In the genomic region with DNA sequence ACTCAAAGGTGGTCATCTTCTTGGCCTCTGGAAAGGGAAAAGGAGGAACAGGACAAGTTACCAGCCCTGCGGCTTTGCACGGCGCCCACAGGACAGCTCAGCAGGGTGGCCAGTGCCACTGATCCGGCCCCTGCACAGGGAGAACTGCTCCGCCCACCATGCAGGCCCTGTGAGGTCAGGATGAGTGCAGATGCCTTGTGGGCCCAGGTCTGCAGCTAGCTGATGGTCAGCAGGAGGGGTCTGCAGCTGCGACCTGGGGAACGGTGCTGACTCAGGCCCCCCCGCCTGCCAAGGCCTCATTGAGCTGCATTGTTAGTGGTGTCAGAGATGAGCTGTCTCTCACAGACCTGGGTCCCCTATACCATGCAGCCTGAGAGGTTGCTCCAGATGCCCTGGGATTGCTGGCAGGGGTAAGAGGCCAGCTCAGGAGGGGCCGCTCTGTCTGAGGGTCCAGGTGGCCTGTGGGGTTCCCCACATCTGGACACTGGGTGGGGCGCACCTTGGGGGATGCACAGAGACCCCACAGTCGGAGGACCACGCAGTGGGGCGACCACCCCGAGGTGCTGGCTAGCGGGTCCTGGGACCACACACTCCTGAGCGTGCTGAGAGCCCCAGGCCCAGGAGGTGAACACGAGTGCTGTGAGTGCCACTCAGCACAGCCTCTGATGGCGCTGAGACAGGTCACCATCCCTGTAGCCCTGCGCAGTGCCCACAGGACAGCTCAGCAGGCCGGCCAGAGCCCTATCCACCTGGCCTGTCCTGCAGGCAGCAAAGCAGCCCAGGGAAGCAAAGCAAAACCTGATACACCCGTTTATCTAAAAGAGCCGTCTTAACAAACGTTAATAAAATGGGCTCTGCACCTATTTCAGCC, we compare ENCODE assay signal across 8 cellular contexts. TPM values are rescaled to one million over a fixed set of nuclear protein-coding genes. Genes with fewer than 3 reads are reported as not detected.
DNase-seq lines count a peak whose midpoint lies in the region; ATAC-seq and TF ChIP-seq lines count a peak whose summit lies in the region.
"Not testable (repeated sequence)": the region's sequence is repeated elsewhere in the genome, so short reads cannot be mapped to it uniquely, and the experiment has no call there.
"Had no signal": no experiment of that assay in that cellular context is flagged by ENCODE, and none has a peak within 500 bp of the region (broad histone marks: within the 10 kb centered on the region; RNA-seq: fewer than 3 reads in every experiment).

No MANE protein-coding gene starts in this region.

- H4K20me1 ChIP-seq in BLaER1: not testable (repeated sequence)

- not testable (repeated sequence) for H2BK5ac ChIP-seq in neuronal stem cell (ENCODE audit: low read length)

- H3K36me3 ChIP-seq in BLaER1, right lobe of liver: not testable (repeated sequence)
- H3K36me3 ChIP-seq in left ventricle myocardium inferior (peaks cover 12% of the 10 kb centered on the region), neuronal stem cell (replicated peaks in 1 of 2; ENCODE audit: control insufficient read depth in 2 of 2, insufficient read depth in 2 of 2, low read length in 2 of 2) (peaks cover 0 to 13% of the 10 kb centered on the region in 2 donors)

- not testable (repeated sequence) for H3K27me3 ChIP-seq in BLaER1; left ventricle myocardium inferior (ENCODE audit: low read depth); right lobe of liver; neuronal stem cell (ENCODE audit: control insufficient read depth in 3 of 3, insufficient read depth in 3 of 3, low read depth in 1 of 3, low read length in 3 of 3)

- not testable (repeated sequence) for H3K4me1 Mint-ChIP-seq in stimulated activated effector memory CD8-positive, alpha-beta T cell treated with anti-CD3 and anti-CD28 coated beads, Interleukin-12 subunit alpha, Interleukin-12 subunit beta, amount 100 ng/mL, for 72 hours

- H3K36me3 Mint-ChIP-seq in stimulated activated effector memory CD8-positive, alpha-beta T cell treated with anti-CD3 and anti-CD28 coated beads, Interleukin-12 subunit alpha, Interleukin-12 subunit beta, amount 100 ng/mL, for 72 hours: not testable (repeated sequence)

- intact Hi-C loops in left ventricle myocardium inferior (cut with micrococcal nuclease): not testable (repeated sequence)
- intact Hi-C loops in right lobe of liver (cut with DNase I): loop anchor here in 1 of 2 donors (5.0 kb wide), 1 partner anchor 97 kb away; no protein-coding TSS in a partner anchor

- not testable (repeated sequence) for H3K4me3 ChIP-seq in BLaER1; left ventricle myocardium inferior; right lobe of liver; neuronal stem cell (ENCODE audit: low read length in 2 of 2)

- TF ChIP-seq POLR2A in right lobe of liver (IDR thresholded peaks at IDR 0.05): not testable (repeated sequence)

- peak overlapping the region; percentile 88 for H3K18ac ChIP-seq in neuronal stem cell (ENCODE audit: low read length)

- not testable (repeated sequence) for H4K91ac ChIP-seq in neuronal stem cell (ENCODE audit: low read depth, low read length, poor library complexity)

- WGBS in right lobe of liver (ENCODE audit: insufficient coverage, low coverage, low lambda C conversion rate, missing lambda C conversion rate): 91% methylated on average over 11 of the region's 23 CpGs
- WGBS in neuronal stem cell (ENCODE audit: extremely low coverage in 2 of 2, insufficient read length in 2 of 2, insufficient replicate concordance in 1 of 2), 2 donors: no CpG with 5 or more reads among the region's 23 CpGs

- H2AFZ ChIP-seq in neuronal stem cell (ENCODE audit: low read length): not testable (repeated sequence)

- peak overlapping the region; percentile 58 for H2BK12ac ChIP-seq in neuronal stem cell (ENCODE audit: low read length)

- H3K9ac ChIP-seq in BLaER1; neuronal stem cell (ENCODE audit: low read depth, low read length, poor library complexity): not testable (repeated sequence)

- H3K4me3 Mint-ChIP-seq in stimulated activated effector memory CD8-positive, alpha-beta T cell treated with anti-CD3 and anti-CD28 coated beads, Interleukin-12 subunit alpha, Interleukin-12 subunit beta, amount 100 ng/mL, for 72 hours: not testable (repeated sequence)

- H3K79me1 ChIP-seq in neuronal stem cell (ENCODE audit: low read depth, low read length): not testable (repeated sequence)

- peak overlapping the region; percentile 70 for H2AK5ac ChIP-seq in neuronal stem cell (ENCODE audit: low read depth, low read length)

- H3K23ac ChIP-seq in neuronal stem cell (ENCODE audit: low read depth, low read length, poor library complexity): peak overlapping the region; percentile 97

- not testable (repeated sequence) for H3K27ac Mint-ChIP-seq in stimulated activated effector memory CD8-positive, alpha-beta T cell treated with anti-CD3 and anti-CD28 coated beads, Interleukin-12 subunit alpha, Interleukin-12 subunit beta, amount 100 ng/mL, for 72 hours

- not testable (repeated sequence) for H3K9me3 Mint-ChIP-seq in stimulated activated effector memory CD8-positive, alpha-beta T cell treated with anti-CD3 and anti-CD28 coated beads, Interleukin-12 subunit alpha, Interleukin-12 subunit beta, amount 100 ng/mL, for 72 hours

- H2BK15ac ChIP-seq in neuronal stem cell (ENCODE audit: low read length): peak overlapping the region; percentile 85

- H3K14ac ChIP-seq in neuronal stem cell (ENCODE audit: low read length): peak overlapping the region; percentile 97

- DNase-seq in left ventricle myocardium inferior; neuronal stem cell (ENCODE audit: low spot score); stimulated activated effector memory CD8-positive, alpha-beta T cell treated with anti-CD3 and anti-CD28 coated beads, Interleukin-12 subunit alpha, Interleukin-12 subunit beta, amount 100 ng/mL, for 72 hours (ENCODE audit: low spot score in 2 of 2): not testable (repeated sequence)
- DNase-seq in right lobe of liver: peak in 2 of 3 donors; percentile 41 to 45

- H3K27ac ChIP-seq in BLaER1; right lobe of liver; neuronal stem cell (replicated peaks; ENCODE audit: low read length): not testable (repeated sequence)
- peak overlapping the region; percentile 50 for H3K27ac ChIP-seq in left ventricle myocardium inferior (replicated peaks)

- H3K4me1 ChIP-seq in BLaER1; left ventricle myocardium inferior; right lobe of liver; neuronal stem cell (ENCODE audit: control insufficient read depth in 2 of 2, insufficient read depth in 1 of 2, low read depth in 1 of 2, low read length in 2 of 2): not testable (repeated sequence)

- not testable (repeated sequence) for TF ChIP-seq CTCF in left ventricle myocardium inferior (IDR thresholded peaks at IDR 0.05; ENCODE audit: borderline replicate concordance); right lobe of liver (IDR thresholded peaks at IDR 0.05)

- H3K4me2 ChIP-seq in BLaER1: peak overlapping the region; percentile 56
- not testable (repeated sequence) for H3K4me2 ChIP-seq in neuronal stem cell (ENCODE audit: insufficient read depth, low read length, poor library complexity, severe bottlenecking)

- not testable (repeated sequence) for H3K9me3 ChIP-seq in BLaER1; left ventricle myocardium inferior (replicated peaks); right lobe of liver; neuronal stem cell (replicated peaks in 1 of 2; ENCODE audit: control insufficient read depth in 2 of 2, insufficient read depth in 1 of 2, low read depth in 1 of 2, low read length in 2 of 2)

- H2BK120ac ChIP-seq in neuronal stem cell (ENCODE audit: low read depth, low read length): not testable (repeated sequence)

- ATAC-seq in SK-N-SH treated with all-trans-retinoic acid at 6 μM for 48 hours: peak; percentile 23; the same call in 1 of the 3 replicates
- ATAC-seq in esophagus mucosa: peak; percentile 40
- ATAC-seq in right lobe of liver: peak in 1 of 4 donors; percentile 18
- peak; percentile 29 for ATAC-seq in stimulated activated effector memory CD8-positive, alpha-beta T cell treated with anti-CD3 and anti-CD28 coated beads, Interleukin-12 subunit alpha, Interleukin-12 subunit beta, amount 100 ng/mL, for 72 hours

- H4K8ac ChIP-seq in neuronal stem cell (ENCODE audit: low read depth, low read length): peak overlapping the region; percentile 72

- not testable (repeated sequence) for H3K4ac ChIP-seq in neuronal stem cell (ENCODE audit: low read length)

RNA-seq across cellular contexts. Expression of a gene that starts 39.0 kb away (rescaled TPM):
- total RNA-seq in esophagus mucosa (7.0 TPM), left ventricle myocardium inferior (13.4 TPM), right lobe of liver (1 to 10 TPM in 5 of 6 experiments, under 1 TPM in 1; 0.56 to 5.1 (median 2.8) TPM)
- polyA plus RNA-seq in neuronal stem cell (2013, experiment 1 of 2): 2.4 TPM
- 2.2 TPM for polyA plus RNA-seq in neuronal stem cell (2013, experiment 2 of 2)
- polyA plus RNA-seq: CD4-positive, CD25-positive, alpha-beta regulatory T cell had no signal

RNA-seq across cellular contexts. Expression of a gene that starts 52.4 kb away (rescaled TPM):
- 3.3 TPM for total RNA-seq in esophagus mucosa
- 21.6 TPM for total RNA-seq in left ventricle myocardium inferior
- total RNA-seq in right lobe of liver: 1 to 10 TPM; 1.9 to 4.3 (median 2.4) TPM
- polyA plus RNA-seq in neuronal stem cell (2013, experiment 1 of 2): 2.2 TPM
- 2.1 TPM for polyA plus RNA-seq in neuronal stem cell (2013, experiment 2 of 2)
